ENCODE assay signal across 10 cellular contexts in the genomic region with DNA sequence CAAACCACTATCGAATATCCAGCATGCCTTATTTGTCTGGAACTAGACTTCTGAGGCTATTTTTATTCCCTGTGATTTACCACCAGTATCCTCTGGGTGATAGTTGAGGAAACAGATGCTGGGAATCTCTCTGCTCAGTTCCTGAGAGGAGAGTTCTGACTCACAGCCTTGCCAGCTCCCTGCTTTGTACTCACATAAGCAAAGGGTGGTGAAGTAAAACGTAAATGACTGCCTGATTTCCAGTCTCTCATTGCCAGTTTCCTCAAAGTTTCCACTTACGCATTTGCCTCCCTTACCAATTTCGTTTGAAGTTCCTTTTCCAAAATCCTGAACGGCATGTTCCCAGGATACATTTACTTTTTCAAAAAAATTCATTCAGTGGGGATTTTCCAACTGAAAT.
DNase-seq lines count a peak whose midpoint lies in the region; ATAC-seq and TF ChIP-seq lines count a peak whose summit lies in the region.
"Had no signal": no experiment of that assay in that cellular context is flagged by ENCODE, and none has a peak within 500 bp of the region (broad histone marks: within the 10 kb centered on the region; RNA-seq: fewer than 3 reads in every experiment).

No MANE protein-coding gene starts in this region.

- intact Hi-C loops in right lobe of liver (cut with DNase I), result no loop called here

- DNase-seq in Caki2 (ENCODE audit: low read depth) (peak; percentile 54), LHCN-M2 (ENCODE audit: low read depth) (peak; percentile 74), cerebellar cortex (ENCODE audit: low spot score) (peak; percentile 20), right lobe of liver (no peak), GM20000 (ENCODE audit: low spot score) (no peak)
- DNase-seq: activated CD4-positive, alpha-beta T cell treated with anti-CD3 and anti-CD28 coated beads, Interleukin-2, amount 10 ng/mL, durations not matched to agents 24 days and 14 days had no signal

- no peaks in the 10 kb centered on the region for H3K27me3 ChIP-seq in right lobe of liver

- peaks cover 0 to 1% (median 0%) of the 10 kb centered on the region in 4 donors for H3K4me1 ChIP-seq in right lobe of liver

- peak; percentile 56 to 85 (median 69) for ATAC-seq in right lobe of liver
- ATAC-seq in GM21526 (IDR thresholded peaks at IDR 0.05; ENCODE audit: low FRiP score, unreplicated experiment), result no peak
- ATAC-seq in HG03139 (IDR thresholded peaks at IDR 0.05; ENCODE audit: unreplicated experiment), result no peak
- no peak for ATAC-seq in GM18502 (IDR thresholded peaks at IDR 0.05; ENCODE audit: poor library complexity, unreplicated experiment)

- no peak overlapping the region for H3K4me3 ChIP-seq in right lobe of liver

- TF ChIP-seq POLR2A in right lobe of liver (IDR thresholded peaks at IDR 0.05), result no peak

- H3K9me3 ChIP-seq in right lobe of liver, result no peaks in the 10 kb centered on the region

- WGBS in right lobe of liver (ENCODE audit: insufficient coverage, low coverage, low lambda C conversion rate, missing lambda C conversion rate), result 27% methylated on average over 5 of the region's 5 CpGs

- in situ Hi-C loops in Caki2 (cut with HindIII; ENCODE audit: low pct_unique_long_range_greater_than_20kb, low sequenced_read_pairs), result loop anchor here (25.0 kb wide), 1 partner anchor 481 kb away; no protein-coding TSS in a partner anchor

- no peak overlapping the region for H3K27ac ChIP-seq in right lobe of liver
- H3K27ac ChIP-seq: HL-60 had no signal

- TF ChIP-seq CTCF in right lobe of liver (IDR thresholded peaks at IDR 0.05) (no peak), GM20000 (IDR thresholded peaks at IDR 0.05; ENCODE audit: extremely low read depth, missing control alignments) (no peak)

- H3K36me3 ChIP-seq in right lobe of liver, result no peaks in the 10 kb centered on the region

Comparison
In these comparisons a context has a peak if more than half of its experiments do, and no peak if none do; other contexts are left out.
1. DNase-seq: peak in Caki2 (single experiment), LHCN-M2 (single experiment) and cerebellar cortex (single experiment); none in right lobe of liver (0 of 3) and GM20000 (single experiment).
2. ATAC-seq: peak in right lobe of liver (4 of 4); none in GM21526 (single experiment), HG03139 (single experiment) and GM18502 (single experiment).